8 cellular contexts compared by ENCODE assay signal in genomic region chr6:116370717-116371383, GRCh38. TPM values are rescaled to one million over a fixed set of nuclear protein-coding genes. Genes with fewer than 3 reads are reported as not detected.
DNase-seq lines count a peak whose midpoint lies in the region; ATAC-seq, FAIRE-seq and TF ChIP-seq lines count a peak whose summit lies in the region.

Gene DSE, plus strand, starts transcription at chr6:116370947. Its CDS starts 28,304 bp downstream, at chr6:116399251.

- POLR2A ChIA-PET in PC-3 (lab: Charles Lee; ENCODE audit: unreplicated experiment) = no interaction called here

- peak within 1 kb of the TSS; percentile 55 for H3K4ac ChIP-seq in neuronal stem cell (ENCODE audit: low read length)

- peak within 1 kb of the TSS; percentile 84 for H3K4me3 ChIP-seq in PC-3 (ENCODE audit: low read length)
- peak within 1 kb of the TSS; percentile 69 to 81 for H3K4me3 ChIP-seq in neuronal stem cell (ENCODE audit: low read length in 2 of 2)

- no peaks in the 10 kb centered on the region for H3K9me3 ChIP-seq in PC-3 (ENCODE audit: low read length)
- H3K9me3 ChIP-seq in neuronal stem cell (replicated peaks in 1 of 2; ENCODE audit: control insufficient read depth in 2 of 2, insufficient read depth in 1 of 2, low read depth in 1 of 2, low read length in 2 of 2) = no peaks in the 10 kb centered on the region

- H2BK12ac ChIP-seq in neuronal stem cell (ENCODE audit: low read length) = no peak within 1 kb of the TSS

- H2AK5ac ChIP-seq in neuronal stem cell (ENCODE audit: low read depth, low read length) = peak within 1 kb of the TSS; percentile 63

- peak within 1 kb of the TSS; percentile 83 for H3K4me2 ChIP-seq in PC-3 (ENCODE audit: low read length)
- H3K4me2 ChIP-seq in neuronal stem cell (ENCODE audit: insufficient read depth, low read length, poor library complexity, severe bottlenecking) = peak within 1 kb of the TSS; percentile 76

- WGBS in neuronal stem cell (ENCODE audit: extremely low coverage in 2 of 2, insufficient read length in 2 of 2, insufficient replicate concordance in 1 of 2), 2 donors = no CpG with 5 or more reads among the region's 86 CpGs

- peaks cover 21% of the 10 kb centered on the region for H3K79me2 ChIP-seq in PC-3 (ENCODE audit: low read length)

- no peak for TF ChIP-seq CTCF in PC-3 (conservative IDR thresholded peaks at IDR 0.05; ENCODE audit: low read depth, low read length)

- ATAC-seq in HG03045 (IDR thresholded peaks at IDR 0.05; ENCODE audit: unreplicated experiment) (peak; percentile 85), PC-3 (peak; percentile 67)

- peak within 1 kb of the TSS; percentile 24 for H4K91ac ChIP-seq in neuronal stem cell (ENCODE audit: low read depth, low read length, poor library complexity)

- H3K23ac ChIP-seq in neuronal stem cell (ENCODE audit: low read depth, low read length, poor library complexity) = peak within 1 kb of the TSS; percentile 93

- H3K4me1 ChIP-seq in PC-3 (ENCODE audit: insufficient read depth, low read length) (no peaks in the 10 kb centered on the region), neuronal stem cell (ENCODE audit: control insufficient read depth in 2 of 2, insufficient read depth in 1 of 2, low read depth in 1 of 2, low read length in 2 of 2) (peaks cover 0 to 2% of the 10 kb centered on the region in 2 donors)

- CTCF ChIA-PET in PC-3 (lab: Charles Lee) = interaction anchor here (0.5 to 1.4 kb wide), 2 partner anchors 102 to 512 kb away, joined by 4 to 6 read pairs; no protein-coding TSS in a partner anchor

- in situ Hi-C loops in ACHN (cut with HindIII; ENCODE audit: low pct_ligation_motif_present, low pct_unique_long_range_greater_than_20kb, low sequenced_read_pairs) = no loop called here

- BruUV-seq in PC-3 (replicated peaks; lab: Mats Ljungman, UMichigan) = no TSS peak

- FAIRE-seq in frontal cortex (lab: Jason Lieb, UNC) = no peak

- H2BK5ac ChIP-seq in neuronal stem cell (ENCODE audit: low read length) = peak within 1 kb of the TSS; percentile 95

- H4K20me1 ChIP-seq in PC-3 (ENCODE audit: low read length) = no peaks in the 10 kb centered on the region

- H3K27me3 ChIP-seq in PC-3 (ENCODE audit: low read length) (no peaks in the 10 kb centered on the region), neuronal stem cell (ENCODE audit: control insufficient read depth in 3 of 3, insufficient read depth in 3 of 3, low read depth in 1 of 3, low read length in 3 of 3) (no peaks in the 10 kb centered on the region)

- H3K9ac ChIP-seq in PC-3 (ENCODE audit: low read length) (peak within 1 kb of the TSS; percentile 64), neuronal stem cell (ENCODE audit: low read depth, low read length, poor library complexity) (peak within 1 kb of the TSS; percentile 96)

- H3F3A ChIP-seq in PC-3 (ENCODE audit: low read length, unreplicated experiment) = no peaks in the 10 kb centered on the region

- peak within 1 kb of the TSS; percentile 53 for H3K27ac ChIP-seq in PC-3 (ENCODE audit: low read length)
- peak within 1 kb of the TSS; percentile 75 for H3K27ac ChIP-seq in neuronal stem cell (replicated peaks; ENCODE audit: low read length)
- peak within 1 kb of the TSS; percentile 70 for H3K27ac ChIP-seq in substantia nigra (ENCODE audit: low read depth, low read length, poor library complexity, severe bottlenecking)

- H3K79me1 ChIP-seq in neuronal stem cell (ENCODE audit: low read depth, low read length) = peaks cover 2% of the 10 kb centered on the region

- peak within 1 kb of the TSS; percentile 96 for H2BK120ac ChIP-seq in neuronal stem cell (ENCODE audit: low read depth, low read length)

- no peaks in the 10 kb centered on the region for H3K9me2 ChIP-seq in PC-3 (replicated peaks; ENCODE audit: low read length)

- peak within 1 kb of the TSS; percentile 79 for H2BK15ac ChIP-seq in neuronal stem cell (ENCODE audit: low read length)

- peak; percentile 81 for TF ChIP-seq POLR2A in GM18526 (IDR thresholded peaks at IDR 0.05; ENCODE audit: extremely low read depth, insufficient read length)

- H4K8ac ChIP-seq in neuronal stem cell (ENCODE audit: low read depth, low read length) = peak within 1 kb of the TSS; percentile 31

- peak within 1 kb of the TSS; percentile 99 for H3K18ac ChIP-seq in neuronal stem cell (ENCODE audit: low read length)

- peak; percentile 85 for DNase-seq in ACHN
- DNase-seq in PC-3 = peak; percentile 30
- DNase-seq in activated gamma-delta T cell treated with anti-CD3 and anti-CD28 coated beads, Interleukin-2, amount 50 U/mL, for 16 hours (ENCODE audit: low read depth) = peak; percentile 33
- peak; percentile 78 to 86 for DNase-seq in frontal cortex (ENCODE audit: low spot score in 2 of 2)
- DNase-seq in neuronal stem cell (ENCODE audit: low spot score) = peak; percentile 73
- peak in 48 of 49 donors; percentile 22 to 85 (median 66) for DNase-seq in substantia nigra (lab: John Stamatoyannopoulos, UW)

- H3K36me3 ChIP-seq in PC-3 (ENCODE audit: low read depth, low read length) (no peaks in the 10 kb centered on the region), neuronal stem cell (replicated peaks in 1 of 2; ENCODE audit: control insufficient read depth in 2 of 2, insufficient read depth in 2 of 2, low read length in 2 of 2) (peaks cover 0 to 5% of the 10 kb centered on the region in 2 donors)

- peak within 1 kb of the TSS; percentile 97 for H3K14ac ChIP-seq in neuronal stem cell (ENCODE audit: low read length)

- intact Hi-C loops in PC-3 (cut with micrococcal nuclease) = no loop called here

- H2AFZ ChIP-seq in PC-3 (ENCODE audit: low read length) (peak within 1 kb of the TSS; percentile 78), neuronal stem cell (ENCODE audit: low read length) (peak within 1 kb of the TSS; percentile 97)

RNA-seq across cellular contexts. Expression of gene DSE, which starts in this region (rescaled TPM):
- total RNA-seq in PC-3 (2014; rRNA removed) (9.6 and 9.8 TPM in 2 replicates), frontal cortex (20.4 TPM)
- polyA plus RNA-seq in neuronal stem cell (2013, experiment 1 of 2) = 15.0 TPM
- polyA plus RNA-seq in neuronal stem cell (2013, experiment 2 of 2) = 15.2 TPM

Comparison
In these comparisons a context has a peak if more than half of its experiments do, and no peak if none do; other contexts are left out.
1. Peak in every context shown above with its lines: DNase-seq, ATAC-seq, H3K4me3 ChIP-seq and H3K27ac ChIP-seq.
2. DNase-seq: peak in every context shown above with its lines; median percentile 85 in ACHN; 82 in frontal cortex; 73 in neuronal stem cell; 66 in substantia nigra; 33 in activated gamma-delta T cell treated with anti-CD3 and anti-CD28 coated beads, Interleukin-2, amount 50 U/mL, for 16 hours; 30 in PC-3.